In the genomic region with DNA sequence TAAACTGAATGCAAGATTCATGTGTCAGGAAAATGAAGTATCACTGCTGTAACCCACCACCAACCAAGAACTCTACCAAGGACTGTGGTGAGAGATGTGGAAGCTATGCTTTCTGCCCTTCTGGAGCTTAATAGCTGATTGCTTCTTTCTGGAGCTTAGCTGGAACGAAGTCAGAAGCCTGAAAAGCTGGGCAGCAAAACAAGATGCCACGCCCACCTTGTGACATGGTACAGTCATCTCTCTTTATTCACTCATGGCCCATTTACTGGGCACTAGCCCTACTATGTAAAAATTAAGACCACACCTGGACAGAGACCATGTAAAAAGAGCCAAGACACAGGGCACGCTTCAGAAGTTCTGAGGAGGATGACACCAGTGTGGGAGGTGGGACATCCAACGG, we compare ENCODE assay signal across 21 cellular contexts. TPM values are rescaled to one million over a fixed set of nuclear protein-coding genes. Genes with fewer than 3 reads are reported as not detected.
DNase-seq lines count a peak whose midpoint lies in the region; ATAC-seq and TF ChIP-seq lines count a peak whose summit lies in the region.
"Had no signal": no experiment of that assay in that cellular context is flagged by ENCODE, and none has a peak within 500 bp of the region (broad histone marks: within the 10 kb centered on the region; RNA-seq: fewer than 3 reads in every experiment).

No MANE protein-coding gene starts in this region.

- H3K4me1 ChIP-seq in foreskin keratinocyte = peaks cover 24% of the 10 kb centered on the region

- TF ChIP-seq POLR2A in erythroblast (IDR thresholded peaks at IDR 0.05; ENCODE audit: low read length) = no peak

- H3K27ac ChIP-seq in foreskin keratinocyte = no peak overlapping the region
- H3K27ac ChIP-seq: SJCRH30 had no signal

- no peak for TF ChIP-seq CTCF in HFFc6 (IDR thresholded peaks at IDR 0.05)
- no peak for TF ChIP-seq CTCF in osteocyte (IDR thresholded peaks at IDR 0.05)
- TF ChIP-seq CTCF in foreskin keratinocyte (conservative IDR thresholded peaks at IDR 0.05) = no peak

- H3K4me3 Mint-ChIP-seq in HFFc6 (peak overlapping the region; percentile 36), osteocyte (ENCODE audit: unreplicated experiment) (no peak overlapping the region)
- H3K4me3 Mint-ChIP-seq in activated naive CD4-positive, alpha-beta T cell treated with anti-CD3 and anti-CD28 coated beads for 36 hours = no peak overlapping the region
- H3K4me3 Mint-ChIP-seq: activated CD4-positive, alpha-beta T cell treated with anti-CD3 and anti-CD28 coated beads for 36 hours had no signal

- CTCF ChIA-PET in activated naive CD4-positive, alpha-beta T cell treated with anti-CD3 and anti-CD28 coated beads for 36 hours (lab: Charles Lee) = no interaction called here

- H3K9me3 Mint-ChIP-seq in HFFc6 (no peaks in the 10 kb centered on the region), osteocyte (ENCODE audit: unreplicated experiment) (no peaks in the 10 kb centered on the region)
- H3K9me3 Mint-ChIP-seq in activated naive CD4-positive, alpha-beta T cell treated with anti-CD3 and anti-CD28 coated beads for 36 hours = no peaks in the 10 kb centered on the region

- intact Hi-C loops in activated naive CD4-positive, alpha-beta T cell treated with anti-CD3 and anti-CD28 coated beads for 36 hours (cut with micrococcal nuclease) = loop anchor here (5.0 kb wide), 1 partner anchor 67 kb away; no protein-coding TSS in a partner anchor

- DNase-seq in A172 (ENCODE audit: low spot score) (peak; percentile 25), HFFc6 (no peak), erythroblast (lab: John Stamatoyannopoulos, UW) (peak; percentile 69 to 77), osteocyte (ENCODE audit: extremely low spot score, unreplicated experiment) (no peak), NCI-H1092 treated with DMSO at 0.1 percent for 48 hours (lab: John Stamatoyannopoulos, UW) (no peak), foreskin keratinocyte (no peak), NCI-H510A (lab: John Stamatoyannopoulos, UW) (no peak)
- no peak for DNase-seq in activated naive CD4-positive, alpha-beta T cell treated with anti-CD3 and anti-CD28 coated beads for 36 hours
- DNase-seq: activated CD4-positive, alpha-beta T cell treated with anti-CD3 and anti-CD28 coated beads for 36 hours; activated CD8-positive, alpha-beta memory T cell treated with anti-CD3 and anti-CD28 coated beads, Interleukin-2, amount 50 U/mL, for 48 hours; activated naive CD4-positive, alpha-beta T cell; GDM1; GOT3; left cardiac atrium; NCI-H2029 treated with DMSO at 0.1 percent for 48 hours; NCI-H510A treated with DMSO at 0.1 percent for 48 hours; SJCRH30; stimulated activated CD4-positive, alpha-beta T cell treated with anti-CD3 and anti-CD28 coated beads, Interleukin-12 subunit alpha, Interleukin-12 subunit beta, amount 100 ng/mL, for 4 hours; stimulated activated naive CD4-positive, alpha-beta T cell treated with Interleukin-2 at 50 U/mL for 16 hours; T-helper 9 cell had no signal

- H3K4me1 Mint-ChIP-seq in HFFc6 (ENCODE audit: low read depth) = peaks cover 71% of the 10 kb centered on the region
- peaks cover 82% of the 10 kb centered on the region for H3K4me1 Mint-ChIP-seq in osteocyte (ENCODE audit: unreplicated experiment)
- peaks cover 32% of the 10 kb centered on the region for H3K4me1 Mint-ChIP-seq in activated naive CD4-positive, alpha-beta T cell treated with anti-CD3 and anti-CD28 coated beads for 36 hours (ENCODE audit: low read depth)

- H3K27me3 Mint-ChIP-seq in HFFc6 (ENCODE audit: insufficient read depth) (no peaks in the 10 kb centered on the region; the same call in none of the 2 replicates), osteocyte (ENCODE audit: unreplicated experiment) (no peaks in the 10 kb centered on the region)
- no peaks in the 10 kb centered on the region for H3K27me3 Mint-ChIP-seq in activated naive CD4-positive, alpha-beta T cell treated with anti-CD3 and anti-CD28 coated beads for 36 hours (ENCODE audit: low read depth)
- H3K27me3 Mint-ChIP-seq: activated CD4-positive, alpha-beta T cell treated with anti-CD3 and anti-CD28 coated beads for 36 hours had no signal

- no peaks in the 10 kb centered on the region for H3K27me3 ChIP-seq in foreskin keratinocyte
- H3K27me3 ChIP-seq: esophagus muscularis mucosa, SJCRH30 had no signal

- no peak for ATAC-seq in foreskin keratinocyte
- ATAC-seq: activated CD4-positive, alpha-beta T cell treated with anti-CD3 and anti-CD28 coated beads for 36 hours; left cardiac atrium had no signal

- H3K36me3 Mint-ChIP-seq in HFFc6 (ENCODE audit: low read depth) (peaks cover 33% of the 10 kb centered on the region), osteocyte (ENCODE audit: unreplicated experiment) (peaks cover 29% of the 10 kb centered on the region)
- peaks cover 15% of the 10 kb centered on the region for H3K36me3 Mint-ChIP-seq in activated naive CD4-positive, alpha-beta T cell treated with anti-CD3 and anti-CD28 coated beads for 36 hours (ENCODE audit: low read depth)

- H3K27ac Mint-ChIP-seq in HFFc6 = peak overlapping the region; percentile 86
- H3K27ac Mint-ChIP-seq in osteocyte (ENCODE audit: unreplicated experiment) = peak overlapping the region; percentile 95
- no peak overlapping the region for H3K27ac Mint-ChIP-seq in activated naive CD4-positive, alpha-beta T cell treated with anti-CD3 and anti-CD28 coated beads for 36 hours
- H3K27ac Mint-ChIP-seq: activated CD4-positive, alpha-beta T cell treated with anti-CD3 and anti-CD28 coated beads for 36 hours had no signal

RNA-seq across cellular contexts. Expression of gene TEX2, which starts 48.1 kb away (rescaled TPM):
- 31.6 and 31.9 TPM in 2 replicates for total RNA-seq in A172 (2014; rRNA removed; shearing (Covaris generic))
- 10 to 100 TPM; 41.2 to 58.7 (median 44.4) TPM for total RNA-seq in HFFc6 (2021; fragmentation: NEBNext Ultra II Directional; extraction: Animal tissue kit (Norgen Biotek cat#: 25700))
- 72.0 and 73.5 TPM in 2 replicates for total RNA-seq in osteocyte
- total RNA-seq in activated naive CD4-positive, alpha-beta T cell treated with anti-CD3 and anti-CD28 coated beads for 36 hours = 10 to 100 TPM in 1 of 2 experiments, 1 to 10 TPM in 1; 9.2 to 10.6 TPM
- total RNA-seq in foreskin keratinocyte = 52.3 and 54.7 TPM in 2 replicates
- polyA plus RNA-seq in foreskin keratinocyte = 14.6 and 17.8 TPM in 2 replicates

Comparison
In these comparisons a context has a peak if more than half of its experiments do, and no peak if none do; other contexts are left out.
1. DNase-seq: peak in A172 (single experiment) and erythroblast (2 of 2); none in HFFc6 (single experiment), osteocyte (single experiment), NCI-H1092 treated with DMSO at 0.1 percent for 48 hours (single experiment), activated naive CD4-positive, alpha-beta T cell treated with anti-CD3 and anti-CD28 coated beads for 36 hours (single experiment), foreskin keratinocyte (0 of 2) and NCI-H510A (single experiment).